8 cellular contexts compared by ENCODE assay signal in genomic region chr11:125517116-125517804, GRCh38. TPM values are rescaled to one million over a fixed set of nuclear protein-coding genes. Genes with fewer than 3 reads are reported as not detected.
A peak's percentile ranks its signal among the peaks of the same experiment; 100 is the strongest.
DNase-seq lines count a peak whose midpoint lies in the region; ATAC-seq, FAIRE-seq and TF ChIP-seq lines count a peak whose summit lies in the region.

No MANE protein-coding gene starts in this region.

- H3K79me2 ChIP-seq in astrocyte (ENCODE audit: insufficient read depth, low read length): no peaks in the 10 kb centered on the region

- H2AFZ ChIP-seq in astrocyte (ENCODE audit: low read depth, low read length): peak overlapping the region; percentile 64

- H3K36me3 Mint-ChIP-seq in astrocyte (ENCODE audit: low read depth, unreplicated experiment): no peaks in the 10 kb centered on the region

- H3K9me3 ChIP-seq in AG04450 (ENCODE audit: control insufficient read depth, insufficient read depth, low read length): peaks cover 4% of the 10 kb centered on the region; the same call in 1 of the 2 replicates
- peaks cover 7% of the 10 kb centered on the region for H3K9me3 ChIP-seq in HUES48 (ENCODE audit: control insufficient read depth, insufficient read depth, low read length)
- peaks cover 6% of the 10 kb centered on the region for H3K9me3 ChIP-seq in astrocyte (ENCODE audit: insufficient read depth, low read depth, low read length)
- H3K9me3 ChIP-seq in iPS-20b (ENCODE audit: insufficient read depth, low read depth, low read length): peaks cover 13% of the 10 kb centered on the region; the same call in 1 of the 2 replicates

- H4K20me1 ChIP-seq in astrocyte (ENCODE audit: insufficient read depth, low read length): no peaks in the 10 kb centered on the region

- no peak overlapping the region for H3K27ac ChIP-seq in AG04450 (ENCODE audit: low read depth, low read length)
- H3K27ac ChIP-seq in HUES48 (ENCODE audit: low read depth, low read length): peak overlapping the region; percentile 72
- no peak overlapping the region for H3K27ac ChIP-seq in astrocyte (ENCODE audit: low read depth, low read length)
- H3K27ac ChIP-seq in iPS-20b (ENCODE audit: low read length): peak overlapping the region; percentile 59

- H3K4me3 ChIP-seq in AG04450 (ENCODE audit: low read depth, low read length) (peak overlapping the region; percentile 22), HUES48 (ENCODE audit: low read depth, low read length) (no peak overlapping the region; the same call in 1 of the 2 replicates), astrocyte (ENCODE audit: insufficient read depth, low read depth, low read length) (no peak overlapping the region), iPS-20b (ENCODE audit: low read length) (peak overlapping the region; percentile 55)

- peaks cover 14% of the 10 kb centered on the region for H3K4me1 Mint-ChIP-seq in astrocyte (ENCODE audit: low read depth, unreplicated experiment)

- H3K36me3 ChIP-seq in HUES48 (ENCODE audit: control insufficient read depth, insufficient read depth, low read length) (no peaks in the 10 kb centered on the region), astrocyte (ENCODE audit: insufficient read depth, low read length) (no peaks in the 10 kb centered on the region), iPS-20b (ENCODE audit: insufficient read depth, low read depth, low read length) (no peaks in the 10 kb centered on the region)

- FAIRE-seq in astrocyte (lab: Jason Lieb, UNC): no peak

- peaks cover 3% of the 10 kb centered on the region for H3K27me3 ChIP-seq in AG04450 (ENCODE audit: control insufficient read depth, insufficient read depth, low read length)
- no peaks in the 10 kb centered on the region for H3K27me3 ChIP-seq in HUES48 (ENCODE audit: control insufficient read depth, insufficient read depth, low read length)
- H3K27me3 ChIP-seq in astrocyte (ENCODE audit: insufficient read depth, low read length): peaks cover 3% of the 10 kb centered on the region
- no peaks in the 10 kb centered on the region for H3K27me3 ChIP-seq in iPS-20b (ENCODE audit: insufficient read depth, low read length)

- H3K27ac Mint-ChIP-seq in astrocyte (ENCODE audit: unreplicated experiment): peak overlapping the region; percentile 58

- peaks cover 4% of the 10 kb centered on the region for H3K9me3 Mint-ChIP-seq in astrocyte (ENCODE audit: unreplicated experiment)

- ATAC-seq in GM19324 (IDR thresholded peaks at IDR 0.05; ENCODE audit: low FRiP score, unreplicated experiment): no peak

- peak; percentile 62 for DNase-seq in AG04450 (ENCODE audit: low read depth, low spot score)
- peak; percentile 92 for DNase-seq in astrocyte (ENCODE audit: low read depth)
- no peak for DNase-seq in foreskin melanocyte
- no peak for DNase-seq in activated gamma-delta T cell treated with Interleukin-2 at 50 U/mL for 16 hours
- DNase-seq in activated CD4-positive, alpha-beta T cell treated with anti-CD3 and anti-CD28 coated beads, Interleukin-2, amount 50 U/mL, for 48 hours: no peak

- CTCF ChIA-PET in AG04450 (lab: Charles Lee): interaction anchor here (0.6 to 1.2 kb wide), 2 partner anchors 31 to 353 kb away, joined by 6 to 7 read pairs; no protein-coding TSS in a partner anchor

- H3K4me3 Mint-ChIP-seq in astrocyte (ENCODE audit: unreplicated experiment): no peak overlapping the region

- H3K27me3 Mint-ChIP-seq in astrocyte (ENCODE audit: low read depth, unreplicated experiment): no peaks in the 10 kb centered on the region

- POLR2A ChIA-PET in AG04450 (lab: Yijun Ruan, JAX): interaction anchor here (0.6 kb wide), 3 partner anchors 50 to 172 kb away, joined by 3 to 8 read pairs (median 5); no protein-coding TSS in a partner anchor

- no peak for TF ChIP-seq CTCF in AG04450 (IDR thresholded peaks at IDR 0.05; ENCODE audit: low read depth, low read length)
- TF ChIP-seq CTCF in astrocyte (IDR thresholded peaks at IDR 0.05; ENCODE audit: insufficient read depth, low read depth, low read length): no peak

- H3K9ac ChIP-seq in HUES48 (ENCODE audit: low read depth, low read length) (no peak overlapping the region), astrocyte (ENCODE audit: low read length) (no peak overlapping the region), iPS-20b (ENCODE audit: low read depth, low read length) (peak overlapping the region; percentile 56; the same call in 1 of the 2 replicates)

- peaks cover 27% of the 10 kb centered on the region for H3K4me1 ChIP-seq in HUES48 (ENCODE audit: control insufficient read depth, insufficient read depth, low read length)
- peaks cover 6% of the 10 kb centered on the region for H3K4me1 ChIP-seq in astrocyte (ENCODE audit: insufficient read depth, low read length)
- peaks cover 21% of the 10 kb centered on the region; the same call in 1 of the 2 replicates for H3K4me1 ChIP-seq in iPS-20b (ENCODE audit: insufficient read depth, low read length)

- peak overlapping the region; percentile 78 for H3K4me2 ChIP-seq in astrocyte (ENCODE audit: low read length)

RNA-seq across cellular contexts. Expression of gene FEZ1, which starts 21.2 kb away (rescaled TPM):
- 61.9 and 63.9 TPM in 2 replicates for polyA plus RNA-seq in AG04450 (2011; rRNA removed)
- 21.5 and 32.2 TPM in 2 replicates for polyA minus RNA-seq in AG04450 (2011; rRNA and poly(A)+ RNA removed)
- total RNA-seq in astrocyte: 17.6 and 22.8 TPM in 2 replicates

RNA-seq across cellular contexts. Expression of gene EI24, which starts 52.0 kb away (rescaled TPM):
- polyA plus RNA-seq in AG04450 (2011; rRNA removed): 129 and 150 TPM in 2 replicates
- 75.5 and 87.7 TPM in 2 replicates for polyA minus RNA-seq in AG04450 (2011; rRNA and poly(A)+ RNA removed)
- 118 and 129 TPM in 2 replicates for total RNA-seq in astrocyte

Comparison
In these comparisons a context has a peak if more than half of its experiments do, and no peak if none do; other contexts are left out.
1. DNase-seq: peak in AG04450 (single experiment) and astrocyte (single experiment); none in foreskin melanocyte (single experiment), activated gamma-delta T cell treated with Interleukin-2 at 50 U/mL for 16 hours (single experiment) and activated CD4-positive, alpha-beta T cell treated with anti-CD3 and anti-CD28 coated beads, Interleukin-2, amount 50 U/mL, for 48 hours (0 of 2).
2. H3K27ac ChIP-seq: peak in HUES48 (single experiment) and iPS-20b (single experiment); none in AG04450 (single experiment) and astrocyte (single experiment).
3. H3K4me3 ChIP-seq: peak in AG04450 (single experiment) and iPS-20b (single experiment); none in HUES48 (single experiment) and astrocyte (single experiment).